ENCODE assay signal across 21 cellular contexts in the genomic region with DNA sequence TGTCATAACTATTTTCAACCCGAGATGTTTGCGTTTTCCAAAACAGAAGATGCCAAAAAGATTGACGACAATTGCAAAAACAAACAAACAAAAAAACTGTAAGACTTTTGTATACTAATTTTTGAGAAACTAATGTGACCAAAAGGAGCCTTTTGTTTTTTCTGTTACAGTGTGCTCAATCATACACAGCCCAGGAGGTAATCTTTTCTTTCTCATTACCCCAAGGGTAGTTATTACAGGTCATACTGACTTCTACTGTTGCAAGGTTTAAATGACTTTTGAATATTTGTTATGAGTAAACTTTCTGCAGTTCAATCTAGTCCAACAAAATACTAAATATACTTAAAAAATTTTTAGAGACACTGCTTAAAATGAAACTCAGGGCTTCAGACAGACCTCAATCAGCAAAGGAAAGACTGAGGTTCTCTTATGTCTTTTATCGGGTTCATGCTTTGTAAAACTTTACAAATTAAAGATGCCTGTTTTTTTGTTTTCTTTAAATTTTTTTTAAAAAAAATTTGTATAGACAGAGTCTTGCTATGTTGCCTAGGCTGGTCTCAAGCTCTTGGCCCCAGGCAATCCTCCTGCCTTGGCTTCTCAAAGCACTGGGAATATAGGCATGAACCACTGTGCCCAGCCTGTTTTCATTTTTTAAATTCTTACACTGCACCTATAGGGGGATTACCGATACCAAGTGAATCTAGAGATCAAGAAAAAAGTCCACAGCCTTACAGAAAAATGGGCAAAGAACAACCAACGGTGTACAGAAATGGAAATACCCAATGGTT. TPM values are rescaled to one million over a fixed set of nuclear protein-coding genes. Genes with fewer than 3 reads are reported as not detected.
DNase-seq lines count a peak whose midpoint lies in the region; ATAC-seq and TF ChIP-seq lines count a peak whose summit lies in the region.
"Had no signal": no experiment of that assay in that cellular context is flagged by ENCODE, and none has a peak within 500 bp of the region (broad histone marks: within the 10 kb centered on the region; RNA-seq: fewer than 3 reads in every experiment).

No MANE protein-coding gene starts in this region.

- DNase-seq in activated CD8-positive, alpha-beta T cell treated with anti-CD3 and anti-CD28 coated beads for 36 hours, result no peak
- DNase-seq in activated CD8-positive, alpha-beta T cell treated with anti-CD3 and anti-CD28 coated beads, Interleukin-2, amount 10 ng/mL, durations not matched to agents 7 days and 5 days, result no peak
- DNase-seq in T-helper 17 cell (no peak), occipital lobe (lab: John Stamatoyannopoulos, UW) (no peak), left lobe of liver (ENCODE audit: low spot score) (no peak)
- DNase-seq in stimulated activated naive CD8-positive, alpha-beta T cell treated with anti-CD3 and anti-CD28 coated beads, Interleukin-15, amount 100 ng/mL, for 72 hours, result no peak
- DNase-seq in activated CD4-positive, alpha-beta memory T cell treated with anti-CD3 and anti-CD28 coated beads, Interleukin-2, amount 10 ng/mL, durations not matched to agents 7 days and 5 days, result no peak
- DNase-seq: activated CD4-positive, alpha-beta memory T cell treated with anti-CD3 and anti-CD28 coated beads for 36 hours; adrenal gland; BE2C; NCI-H1092 treated with DMSO at 0.1 percent for 48 hours; NCI-H524 treated with DMSO at 0.1 percent for 48 hours; SHP77; stimulated activated CD4-positive, alpha-beta T cell treated with anti-CD3 and anti-CD28 coated beads, Interleukin-15, amount 100 ng/mL, for 24 hours; T-helper 1 cell had no signal

- H3K9me3 ChIP-seq in T-helper 17 cell (ENCODE audit: control insufficient read depth, low read length, poor library complexity, severe bottlenecking), result no peaks in the 10 kb centered on the region
- no peaks in the 10 kb centered on the region for H3K9me3 ChIP-seq in gastroesophageal sphincter
- H3K9me3 ChIP-seq: adrenal gland, BE2C, neutrophil had no signal

- H3K9me3 Mint-ChIP-seq in activated CD8-positive, alpha-beta T cell treated with anti-CD3 and anti-CD28 coated beads for 36 hours, result no peaks in the 10 kb centered on the region
- H3K9me3 Mint-ChIP-seq in activated CD8-positive, alpha-beta T cell treated with anti-CD3 and anti-CD28 coated beads, Interleukin-2, amount 10 ng/mL, durations not matched to agents 7 days and 5 days (ENCODE audit: insufficient read depth), result no peaks in the 10 kb centered on the region
- H3K9me3 Mint-ChIP-seq in stimulated activated naive CD8-positive, alpha-beta T cell treated with anti-CD3 and anti-CD28 coated beads, Interleukin-15, amount 100 ng/mL, for 72 hours, result no peaks in the 10 kb centered on the region
- H3K9me3 Mint-ChIP-seq in activated CD4-positive, alpha-beta memory T cell treated with anti-CD3 and anti-CD28 coated beads, Interleukin-2, amount 10 ng/mL, durations not matched to agents 7 days and 5 days, result no peaks in the 10 kb centered on the region
- H3K9me3 Mint-ChIP-seq: activated CD4-positive, alpha-beta memory T cell treated with anti-CD3 and anti-CD28 coated beads for 36 hours; activated T-helper 1 cell treated with anti-CD3 and anti-CD28 coated beads, Interleukin-12 subunit alpha, Interleukin-12 subunit beta, Interleukin-2, Interleukin-4 antibody, amounts not matched to agents 30 ng/mL and 10 ng/mL and 1 ng/mL, durations not matched to agents 14 hours and 24 hours and 36 hours; type B pancreatic cell had no signal

- no peaks in the 10 kb centered on the region for H3K27me3 Mint-ChIP-seq in activated CD8-positive, alpha-beta T cell treated with anti-CD3 and anti-CD28 coated beads for 36 hours
- H3K27me3 Mint-ChIP-seq in activated CD8-positive, alpha-beta T cell treated with anti-CD3 and anti-CD28 coated beads, Interleukin-2, amount 10 ng/mL, durations not matched to agents 7 days and 5 days (ENCODE audit: low read depth), result no peaks in the 10 kb centered on the region
- no peaks in the 10 kb centered on the region for H3K27me3 Mint-ChIP-seq in T-helper 17 cell
- no peaks in the 10 kb centered on the region for H3K27me3 Mint-ChIP-seq in stimulated activated naive CD8-positive, alpha-beta T cell treated with anti-CD3 and anti-CD28 coated beads, Interleukin-15, amount 100 ng/mL, for 72 hours
- H3K27me3 Mint-ChIP-seq in activated CD4-positive, alpha-beta memory T cell treated with anti-CD3 and anti-CD28 coated beads, Interleukin-2, amount 10 ng/mL, durations not matched to agents 7 days and 5 days, result no peaks in the 10 kb centered on the region
- H3K27me3 Mint-ChIP-seq: activated CD4-positive, alpha-beta memory T cell treated with anti-CD3 and anti-CD28 coated beads for 36 hours; type B pancreatic cell had no signal

- H3K36me3 ChIP-seq in gastroesophageal sphincter, result peaks cover 0 to 6% of the 10 kb centered on the region in 2 donors
- H3K36me3 ChIP-seq: BE2C, cardiac muscle cell had no signal

- peak; percentile 34 for ATAC-seq in activated CD8-positive, alpha-beta T cell treated with anti-CD3 and anti-CD28 coated beads for 36 hours
- no peak for ATAC-seq in activated CD8-positive, alpha-beta T cell treated with anti-CD3 and anti-CD28 coated beads, Interleukin-2, amount 10 ng/mL, durations not matched to agents 7 days and 5 days
- ATAC-seq in T-helper 17 cell (no peak), gastroesophageal sphincter (no peak), left lobe of liver (no peak)
- peak; percentile 43 for ATAC-seq in stimulated activated naive CD8-positive, alpha-beta T cell treated with anti-CD3 and anti-CD28 coated beads, Interleukin-15, amount 100 ng/mL, for 72 hours

- H3K27ac Mint-ChIP-seq in activated CD8-positive, alpha-beta T cell treated with anti-CD3 and anti-CD28 coated beads for 36 hours, result peak overlapping the region; percentile 72
- no peak overlapping the region for H3K27ac Mint-ChIP-seq in activated CD8-positive, alpha-beta T cell treated with anti-CD3 and anti-CD28 coated beads, Interleukin-2, amount 10 ng/mL, durations not matched to agents 7 days and 5 days
- H3K27ac Mint-ChIP-seq in T-helper 17 cell, result peak overlapping the region; percentile 59
- H3K27ac Mint-ChIP-seq in stimulated activated naive CD8-positive, alpha-beta T cell treated with anti-CD3 and anti-CD28 coated beads, Interleukin-15, amount 100 ng/mL, for 72 hours, result no peak overlapping the region
- H3K27ac Mint-ChIP-seq in activated CD4-positive, alpha-beta memory T cell treated with anti-CD3 and anti-CD28 coated beads, Interleukin-2, amount 10 ng/mL, durations not matched to agents 7 days and 5 days, result no peak overlapping the region
- H3K27ac Mint-ChIP-seq: activated CD4-positive, alpha-beta memory T cell treated with anti-CD3 and anti-CD28 coated beads for 36 hours; activated T-helper 1 cell treated with anti-CD3 and anti-CD28 coated beads, Interleukin-12 subunit alpha, Interleukin-12 subunit beta, Interleukin-2, Interleukin-4 antibody, amounts not matched to agents 30 ng/mL and 10 ng/mL and 1 ng/mL, durations not matched to agents 14 hours and 24 hours and 36 hours; type B pancreatic cell had no signal

- H3K4me1 Mint-ChIP-seq in activated CD8-positive, alpha-beta T cell treated with anti-CD3 and anti-CD28 coated beads for 36 hours (ENCODE audit: low read depth), result peaks cover 44% of the 10 kb centered on the region
- H3K4me1 Mint-ChIP-seq in activated CD8-positive, alpha-beta T cell treated with anti-CD3 and anti-CD28 coated beads, Interleukin-2, amount 10 ng/mL, durations not matched to agents 7 days and 5 days (ENCODE audit: low read depth), result peaks cover 8% of the 10 kb centered on the region
- H3K4me1 Mint-ChIP-seq in T-helper 17 cell, result peaks cover 29% of the 10 kb centered on the region
- peaks cover 31% of the 10 kb centered on the region for H3K4me1 Mint-ChIP-seq in stimulated activated naive CD8-positive, alpha-beta T cell treated with anti-CD3 and anti-CD28 coated beads, Interleukin-15, amount 100 ng/mL, for 72 hours
- H3K4me1 Mint-ChIP-seq in activated CD4-positive, alpha-beta memory T cell treated with anti-CD3 and anti-CD28 coated beads, Interleukin-2, amount 10 ng/mL, durations not matched to agents 7 days and 5 days, result peaks cover 4% of the 10 kb centered on the region

- no peaks in the 10 kb centered on the region for H3K27me3 ChIP-seq in gastroesophageal sphincter
- H3K27me3 ChIP-seq: adrenal gland, BE2C, cardiac muscle cell, neutrophil had no signal

- intact Hi-C loops in activated CD8-positive, alpha-beta T cell treated with anti-CD3 and anti-CD28 coated beads for 36 hours (cut with micrococcal nuclease), result no loop called here

- WGBS in gastroesophageal sphincter (ENCODE audit: low coverage in 1 of 2), 2 donors, result 45 to 61% methylated on average over 5 to 6 of the region's 6 CpGs

- no peak for TF ChIP-seq EP300 in gastroesophageal sphincter (IDR thresholded peaks at IDR 0.05)

- peaks cover 6% of the 10 kb centered on the region for H3K36me3 Mint-ChIP-seq in activated CD8-positive, alpha-beta T cell treated with anti-CD3 and anti-CD28 coated beads for 36 hours (ENCODE audit: low read depth)
- H3K36me3 Mint-ChIP-seq in activated CD8-positive, alpha-beta T cell treated with anti-CD3 and anti-CD28 coated beads, Interleukin-2, amount 10 ng/mL, durations not matched to agents 7 days and 5 days (ENCODE audit: low read depth), result peaks cover 3% of the 10 kb centered on the region
- no peaks in the 10 kb centered on the region for H3K36me3 Mint-ChIP-seq in T-helper 17 cell (ENCODE audit: low read depth)
- H3K36me3 Mint-ChIP-seq in activated CD4-positive, alpha-beta memory T cell treated with anti-CD3 and anti-CD28 coated beads, Interleukin-2, amount 10 ng/mL, durations not matched to agents 7 days and 5 days (ENCODE audit: low read depth), result no peaks in the 10 kb centered on the region

- no peak overlapping the region for H3K4me3 ChIP-seq in gastroesophageal sphincter
- H3K4me3 ChIP-seq: adrenal gland, cardiac muscle cell had no signal

- no peak for TF ChIP-seq POLR2A in gastroesophageal sphincter (IDR thresholded peaks at IDR 0.05)

- H3K27ac ChIP-seq in gastroesophageal sphincter, result peak overlapping the region; percentile 43 to 91 (median 60)
- H3K27ac ChIP-seq: cardiac muscle cell, neutrophil had no signal

- CTCF ChIA-PET in activated CD8-positive, alpha-beta T cell treated with anti-CD3 and anti-CD28 coated beads for 36 hours (lab: Charles Lee), result interaction anchor here (1.7 kb wide), 1 partner anchor 65 kb away, joined by 8 read pairs; no protein-coding TSS in a partner anchor
- CTCF ChIA-PET in activated CD8-positive, alpha-beta T cell treated with anti-CD3 and anti-CD28 coated beads, Interleukin-2, amount 10 ng/mL, durations not matched to agents 7 days and 5 days (lab: Charles Lee), result interaction anchor here (2.0 kb wide), 1 partner anchor 16 kb away, joined by 4 read pairs; no protein-coding TSS in a partner anchor
- CTCF ChIA-PET in activated CD4-positive, alpha-beta memory T cell treated with anti-CD3 and anti-CD28 coated beads, Interleukin-2, amount 10 ng/mL, durations not matched to agents 7 days and 5 days (lab: Charles Lee), result no interaction called here

- POLR2A ChIA-PET in activated CD8-positive, alpha-beta T cell treated with anti-CD3 and anti-CD28 coated beads for 36 hours (lab: Charles Lee), result no interaction called here
- POLR2A ChIA-PET in activated CD8-positive, alpha-beta T cell treated with anti-CD3 and anti-CD28 coated beads, Interleukin-2, amount 10 ng/mL, durations not matched to agents 7 days and 5 days (lab: Charles Lee), result no interaction called here
- POLR2A ChIA-PET in activated CD4-positive, alpha-beta memory T cell treated with anti-CD3 and anti-CD28 coated beads, Interleukin-2, amount 10 ng/mL, durations not matched to agents 7 days and 5 days (lab: Charles Lee), result no interaction called here

- no peak overlapping the region for H3K4me3 Mint-ChIP-seq in activated CD8-positive, alpha-beta T cell treated with anti-CD3 and anti-CD28 coated beads for 36 hours
- H3K4me3 Mint-ChIP-seq in activated CD8-positive, alpha-beta T cell treated with anti-CD3 and anti-CD28 coated beads, Interleukin-2, amount 10 ng/mL, durations not matched to agents 7 days and 5 days, result no peak overlapping the region
- no peak overlapping the region for H3K4me3 Mint-ChIP-seq in T-helper 17 cell
- no peak overlapping the region for H3K4me3 Mint-ChIP-seq in stimulated activated naive CD8-positive, alpha-beta T cell treated with anti-CD3 and anti-CD28 coated beads, Interleukin-15, amount 100 ng/mL, for 72 hours
- H3K4me3 Mint-ChIP-seq in activated CD4-positive, alpha-beta memory T cell treated with anti-CD3 and anti-CD28 coated beads, Interleukin-2, amount 10 ng/mL, durations not matched to agents 7 days and 5 days, result no peak overlapping the region
- H3K4me3 Mint-ChIP-seq: activated CD4-positive, alpha-beta memory T cell treated with anti-CD3 and anti-CD28 coated beads for 36 hours; activated T-helper 1 cell treated with anti-CD3 and anti-CD28 coated beads, Interleukin-12 subunit alpha, Interleukin-12 subunit beta, Interleukin-2, Interleukin-4 antibody, amounts not matched to agents 30 ng/mL and 10 ng/mL and 1 ng/mL, durations not matched to agents 14 hours and 24 hours and 36 hours; type B pancreatic cell had no signal

- TF ChIP-seq CTCF in activated CD8-positive, alpha-beta T cell treated with anti-CD3 and anti-CD28 coated beads for 36 hours (IDR thresholded peaks at IDR 0.05), result no peak
- TF ChIP-seq CTCF in gastroesophageal sphincter (IDR thresholded peaks at IDR 0.05), result no peak

- H3K4me1 ChIP-seq in gastroesophageal sphincter, result peaks cover 45 to 100% (median 53%) of the 10 kb centered on the region in 3 donors

RNA-seq across cellular contexts. Expression of a gene that starts 47.6 kb away (rescaled TPM):
- total RNA-seq in activated CD8-positive, alpha-beta T cell treated with anti-CD3 and anti-CD28 coated beads for 36 hours, result 10 to 100 TPM; 61.6 to 63.5 TPM
- 10 to 100 TPM; 49.5 to 52.0 TPM for total RNA-seq in activated CD8-positive, alpha-beta T cell treated with anti-CD3 and anti-CD28 coated beads, Interleukin-2, amount 10 ng/mL, durations not matched to agents 7 days and 5 days
- total RNA-seq in T-helper 17 cell (10 to 100 TPM; 46.8 to 52.7 TPM), gastroesophageal sphincter (100 to 1,000 TPM; 159 to 268 (median 176) TPM), occipital lobe (123 TPM), left lobe of liver (31.3 TPM)
- 10 to 100 TPM; 52.2 to 57.8 TPM for total RNA-seq in activated CD4-positive, alpha-beta memory T cell treated with anti-CD3 and anti-CD28 coated beads, Interleukin-2, amount 10 ng/mL, durations not matched to agents 7 days and 5 days

RNA-seq across cellular contexts. Expression of a gene that starts 54.6 kb away (rescaled TPM):
- total RNA-seq in activated CD8-positive, alpha-beta T cell treated with anti-CD3 and anti-CD28 coated beads for 36 hours, result under 1 TPM; 0.20 to 0.29 TPM
- not detected for total RNA-seq in activated CD8-positive, alpha-beta T cell treated with anti-CD3 and anti-CD28 coated beads, Interleukin-2, amount 10 ng/mL, durations not matched to agents 7 days and 5 days
- total RNA-seq in T-helper 17 cell, result not detected
- 10 to 100 TPM; 24.4 to 26.4 (median 25.0) TPM for total RNA-seq in gastroesophageal sphincter
- 17.9 TPM for total RNA-seq in occipital lobe
- total RNA-seq in activated CD4-positive, alpha-beta memory T cell treated with anti-CD3 and anti-CD28 coated beads, Interleukin-2, amount 10 ng/mL, durations not matched to agents 7 days and 5 days, result not detected
- total RNA-seq in left lobe of liver, result 0.08 TPM
- total RNA-seq: activated T-helper 1 cell treated with anti-CD3 and anti-CD28 coated beads, Interleukin-12 subunit alpha, Interleukin-12 subunit beta, Interleukin-2, Interleukin-4 antibody, amounts not matched to agents 30 ng/mL and 10 ng/mL and 1 ng/mL, durations not matched to agents 14 hours and 24 hours and 36 hours; OCI-LY7 had no signal

Comparison
In these comparisons a context has a peak if more than half of its experiments do, and no peak if none do; other contexts are left out.
1. ATAC-seq: peak in activated CD8-positive, alpha-beta T cell treated with anti-CD3 and anti-CD28 coated beads for 36 hours (single experiment) and stimulated activated naive CD8-positive, alpha-beta T cell treated with anti-CD3 and anti-CD28 coated beads, Interleukin-15, amount 100 ng/mL, for 72 hours (single experiment); none in activated CD8-positive, alpha-beta T cell treated with anti-CD3 and anti-CD28 coated beads, Interleukin-2, amount 10 ng/mL, durations not matched to agents 7 days and 5 days (single experiment), T-helper 17 cell (single experiment), gastroesophageal sphincter (single experiment) and left lobe of liver (single experiment).
2. H3K27ac Mint-ChIP-seq: peak in activated CD8-positive, alpha-beta T cell treated with anti-CD3 and anti-CD28 coated beads for 36 hours (single experiment) and T-helper 17 cell (single experiment); none in activated CD8-positive, alpha-beta T cell treated with anti-CD3 and anti-CD28 coated beads, Interleukin-2, amount 10 ng/mL, durations not matched to agents 7 days and 5 days (single experiment), stimulated activated naive CD8-positive, alpha-beta T cell treated with anti-CD3 and anti-CD28 coated beads, Interleukin-15, amount 100 ng/mL, for 72 hours (0 of 2) and activated CD4-positive, alpha-beta memory T cell treated with anti-CD3 and anti-CD28 coated beads, Interleukin-2, amount 10 ng/mL, durations not matched to agents 7 days and 5 days (single experiment).
3. RNA of a gene that starts 54.6 kb away (total RNA-seq): 24.4 to 26.4 TPM in gastroesophageal sphincter and 17.9 TPM in occipital lobe (single experiment); 0.20 to 0.29 TPM in activated CD8-positive, alpha-beta T cell treated with anti-CD3 and anti-CD28 coated beads for 36 hours, not detected in activated CD4-positive, alpha-beta memory T cell treated with anti-CD3 and anti-CD28 coated beads, Interleukin-2, amount 10 ng/mL, durations not matched to agents 7 days and 5 days, 0.08 TPM in left lobe of liver (single experiment), not detected in T-helper 17 cell and not detected in activated CD8-positive, alpha-beta T cell treated with anti-CD3 and anti-CD28 coated beads, Interleukin-2, amount 10 ng/mL, durations not matched to agents 7 days and 5 days; every median in the first group is over 10 times any median in the second.